ENCODE assay signal across 1 cellular context in genomic region chr5:122845253-122846050, GRCh38.
TF ChIP-seq lines count a peak whose summit lies in the region.

Gene SNX24, plus strand, starts transcription at chr5:122845613. Its CDS starts 21 bp downstream, at chr5:122845634.

TF ChIP-seq in HepG2, 621 proteins besides CTCF, POLR2A, EP300 and RAD21 (continued from another document and continues in another):
- TF ChIP-seq, protein P1, sequence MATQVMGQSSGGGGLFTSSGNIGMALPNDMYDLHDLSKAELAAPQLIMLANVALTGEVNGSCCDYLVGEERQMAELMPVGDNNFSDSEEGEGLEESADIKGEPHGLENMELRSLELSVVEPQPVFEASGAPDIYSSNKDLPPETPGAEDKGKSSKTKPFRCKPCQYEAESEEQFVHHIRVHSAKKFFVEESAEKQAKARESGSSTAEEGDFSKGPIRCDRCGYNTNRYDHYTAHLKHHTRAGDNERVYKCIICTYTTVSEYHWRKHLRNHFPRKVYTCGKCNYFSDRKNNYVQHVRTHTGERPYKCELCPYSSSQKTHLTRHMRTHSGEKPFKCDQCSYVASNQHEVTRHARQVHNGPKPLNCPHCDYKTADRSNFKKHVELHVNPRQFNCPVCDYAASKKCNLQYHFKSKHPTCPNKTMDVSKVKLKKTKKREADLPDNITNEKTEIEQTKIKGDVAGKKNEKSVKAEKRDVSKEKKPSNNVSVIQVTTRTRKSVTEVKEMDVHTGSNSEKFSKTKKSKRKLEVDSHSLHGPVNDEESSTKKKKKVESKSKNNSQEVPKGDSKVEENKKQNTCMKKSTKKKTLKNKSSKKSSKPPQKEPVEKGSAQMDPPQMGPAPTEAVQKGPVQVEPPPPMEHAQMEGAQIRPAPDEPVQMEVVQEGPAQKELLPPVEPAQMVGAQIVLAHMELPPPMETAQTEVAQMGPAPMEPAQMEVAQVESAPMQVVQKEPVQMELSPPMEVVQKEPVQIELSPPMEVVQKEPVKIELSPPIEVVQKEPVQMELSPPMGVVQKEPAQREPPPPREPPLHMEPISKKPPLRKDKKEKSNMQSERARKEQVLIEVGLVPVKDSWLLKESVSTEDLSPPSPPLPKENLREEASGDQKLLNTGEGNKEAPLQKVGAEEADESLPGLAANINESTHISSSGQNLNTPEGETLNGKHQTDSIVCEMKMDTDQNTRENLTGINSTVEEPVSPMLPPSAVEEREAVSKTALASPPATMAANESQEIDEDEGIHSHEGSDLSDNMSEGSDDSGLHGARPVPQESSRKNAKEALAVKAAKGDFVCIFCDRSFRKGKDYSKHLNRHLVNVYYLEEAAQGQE (IDR thresholded peaks at IDR 0.05; ENCODE audit: borderline replicate concordance in 1 of 2, low read depth in 1 of 2, low read length in 2 of 2): peak in 1 of 2 experiments; percentile 43; a peak in 1 of 4 replicates
- TF ChIP-seq SIX1 (CRISPR knock-in tag; IDR thresholded peaks at IDR 0.05; ENCODE audit: borderline replicate concordance) (no peak), HBP1 (CRISPR knock-in tag; IDR thresholded peaks at IDR 0.05; ENCODE audit: low read depth) (no peak), ZNF3 (CRISPR knock-in tag; IDR thresholded peaks at IDR 0.05) (no peak), ZNF709 (CRISPR knock-in tag; IDR thresholded peaks at IDR 0.05) (no peak), JUN (CRISPR knock-in tag; IDR thresholded peaks at IDR 0.05) (no peak), CREB3 (CRISPR knock-in tag; IDR thresholded peaks at IDR 0.05) (no peak), TBX3 (IDR thresholded peaks at IDR 0.05; ENCODE audit: borderline replicate concordance) (no peak), ZNF34 (CRISPR knock-in tag; IDR thresholded peaks at IDR 0.05; ENCODE audit: borderline replicate concordance) (no peak), ZBTB33 (CRISPR knock-in tag; IDR thresholded peaks at IDR 0.05) (no peak), ZNF484 (CRISPR knock-in tag; IDR thresholded peaks at IDR 0.05; ENCODE audit: borderline replicate concordance, low read depth) (no peak), ATF7-NPFF (CRISPR knock-in tag; IDR thresholded peaks at IDR 0.05; ENCODE audit: low read depth) (no peak), ZNF251 (CRISPR knock-in tag; IDR thresholded peaks at IDR 0.05) (no peak), ZNF281 (CRISPR knock-in tag; IDR thresholded peaks at IDR 0.05; ENCODE audit: borderline replicate concordance) (no peak; the same call in 1 of the 2 replicates), ZNF703 (CRISPR knock-in tag; IDR thresholded peaks at IDR 0.05; ENCODE audit: borderline replicate concordance) (no peak; the same call in 1 of the 2 replicates), ZNF17 (CRISPR knock-in tag; IDR thresholded peaks at IDR 0.05) (no peak), RERE (CRISPR knock-in tag; IDR thresholded peaks at IDR 0.05; ENCODE audit: low read depth) (no peak), MATR3 (CRISPR knock-in tag; IDR thresholded peaks at IDR 0.05) (no peak)
- TF ChIP-seq, protein P2, sequence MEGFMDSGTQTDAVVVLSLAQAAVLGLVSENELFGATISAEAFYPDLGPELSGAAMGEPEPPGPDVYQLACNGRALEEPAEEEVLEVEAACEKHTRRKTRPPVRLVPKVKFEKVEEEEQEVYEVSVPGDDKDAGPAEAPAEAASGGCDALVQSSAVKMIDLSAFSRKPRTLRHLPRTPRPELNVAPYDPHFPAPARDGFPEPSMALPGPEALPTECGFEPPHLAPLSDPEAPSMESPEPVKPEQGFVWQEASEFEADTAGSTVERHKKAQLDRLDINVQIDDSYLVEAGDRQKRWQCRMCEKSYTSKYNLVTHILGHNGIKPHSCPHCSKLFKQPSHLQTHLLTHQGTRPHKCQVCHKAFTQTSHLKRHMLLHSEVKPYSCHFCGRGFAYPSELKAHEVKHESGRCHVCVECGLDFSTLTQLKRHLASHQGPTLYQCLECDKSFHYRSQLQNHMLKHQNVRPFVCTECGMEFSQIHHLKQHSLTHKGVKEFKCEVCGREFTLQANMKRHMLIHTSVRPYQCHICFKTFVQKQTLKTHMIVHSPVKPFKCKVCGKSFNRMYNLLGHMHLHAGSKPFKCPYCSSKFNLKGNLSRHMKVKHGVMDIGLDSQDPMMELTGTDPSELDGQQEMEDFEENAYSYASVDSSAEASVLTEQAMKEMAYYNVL (CRISPR knock-in tag; IDR thresholded peaks at IDR 0.05; ENCODE audit: borderline replicate concordance): no peak
- TF ChIP-seq, protein P3, sequence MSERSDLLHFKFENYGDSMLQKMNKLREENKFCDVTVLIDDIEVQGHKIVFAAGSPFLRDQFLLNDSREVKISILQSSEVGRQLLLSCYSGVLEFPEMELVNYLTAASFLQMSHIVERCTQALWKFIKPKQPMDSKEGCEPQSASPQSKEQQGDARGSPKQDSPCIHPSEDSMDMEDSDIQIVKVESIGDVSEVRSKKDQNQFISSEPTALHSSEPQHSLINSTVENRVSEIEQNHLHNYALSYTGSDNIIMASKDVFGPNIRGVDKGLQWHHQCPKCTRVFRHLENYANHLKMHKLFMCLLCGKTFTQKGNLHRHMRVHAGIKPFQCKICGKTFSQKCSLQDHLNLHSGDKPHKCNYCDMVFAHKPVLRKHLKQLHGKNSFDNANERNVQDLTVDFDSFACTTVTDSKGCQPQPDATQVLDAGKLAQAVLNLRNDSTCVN (CRISPR knock-in tag; IDR thresholded peaks at IDR 0.05; ENCODE audit: borderline replicate concordance): no peak
- TF ChIP-seq, protein P4, sequence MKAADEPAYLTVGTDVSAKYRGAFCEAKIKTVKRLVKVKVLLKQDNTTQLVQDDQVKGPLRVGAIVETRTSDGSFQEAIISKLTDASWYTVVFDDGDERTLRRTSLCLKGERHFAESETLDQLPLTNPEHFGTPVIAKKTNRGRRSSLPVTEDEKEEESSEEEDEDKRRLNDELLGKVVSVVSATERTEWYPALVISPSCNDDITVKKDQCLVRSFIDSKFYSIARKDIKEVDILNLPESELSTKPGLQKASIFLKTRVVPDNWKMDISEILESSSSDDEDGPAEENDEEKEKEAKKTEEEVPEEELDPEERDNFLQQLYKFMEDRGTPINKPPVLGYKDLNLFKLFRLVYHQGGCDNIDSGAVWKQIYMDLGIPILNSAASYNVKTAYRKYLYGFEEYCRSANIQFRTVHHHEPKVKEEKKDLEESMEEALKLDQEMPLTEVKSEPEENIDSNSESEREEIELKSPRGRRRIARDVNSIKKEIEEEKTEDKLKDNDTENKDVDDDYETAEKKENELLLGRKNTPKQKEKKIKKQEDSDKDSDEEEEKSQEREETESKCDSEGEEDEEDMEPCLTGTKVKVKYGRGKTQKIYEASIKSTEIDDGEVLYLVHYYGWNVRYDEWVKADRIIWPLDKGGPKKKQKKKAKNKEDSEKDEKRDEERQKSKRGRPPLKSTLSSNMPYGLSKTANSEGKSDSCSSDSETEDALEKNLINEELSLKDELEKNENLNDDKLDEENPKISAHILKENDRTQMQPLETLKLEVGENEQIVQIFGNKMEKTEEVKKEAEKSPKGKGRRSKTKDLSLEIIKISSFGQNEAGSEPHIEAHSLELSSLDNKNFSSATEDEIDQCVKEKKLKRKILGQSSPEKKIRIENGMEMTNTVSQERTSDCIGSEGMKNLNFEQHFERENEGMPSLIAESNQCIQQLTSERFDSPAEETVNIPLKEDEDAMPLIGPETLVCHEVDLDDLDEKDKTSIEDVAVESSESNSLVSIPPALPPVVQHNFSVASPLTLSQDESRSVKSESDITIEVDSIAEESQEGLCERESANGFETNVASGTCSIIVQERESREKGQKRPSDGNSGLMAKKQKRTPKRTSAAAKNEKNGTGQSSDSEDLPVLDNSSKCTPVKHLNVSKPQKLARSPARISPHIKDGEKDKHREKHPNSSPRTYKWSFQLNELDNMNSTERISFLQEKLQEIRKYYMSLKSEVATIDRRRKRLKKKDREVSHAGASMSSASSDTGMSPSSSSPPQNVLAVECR (CRISPR knock-in tag; IDR thresholded peaks at IDR 0.05; ENCODE audit: borderline replicate concordance): peak; percentile 74; the same call in 1 of the 2 replicates
